ENCODE assay signal across 1 cellular context in the genomic region with DNA sequence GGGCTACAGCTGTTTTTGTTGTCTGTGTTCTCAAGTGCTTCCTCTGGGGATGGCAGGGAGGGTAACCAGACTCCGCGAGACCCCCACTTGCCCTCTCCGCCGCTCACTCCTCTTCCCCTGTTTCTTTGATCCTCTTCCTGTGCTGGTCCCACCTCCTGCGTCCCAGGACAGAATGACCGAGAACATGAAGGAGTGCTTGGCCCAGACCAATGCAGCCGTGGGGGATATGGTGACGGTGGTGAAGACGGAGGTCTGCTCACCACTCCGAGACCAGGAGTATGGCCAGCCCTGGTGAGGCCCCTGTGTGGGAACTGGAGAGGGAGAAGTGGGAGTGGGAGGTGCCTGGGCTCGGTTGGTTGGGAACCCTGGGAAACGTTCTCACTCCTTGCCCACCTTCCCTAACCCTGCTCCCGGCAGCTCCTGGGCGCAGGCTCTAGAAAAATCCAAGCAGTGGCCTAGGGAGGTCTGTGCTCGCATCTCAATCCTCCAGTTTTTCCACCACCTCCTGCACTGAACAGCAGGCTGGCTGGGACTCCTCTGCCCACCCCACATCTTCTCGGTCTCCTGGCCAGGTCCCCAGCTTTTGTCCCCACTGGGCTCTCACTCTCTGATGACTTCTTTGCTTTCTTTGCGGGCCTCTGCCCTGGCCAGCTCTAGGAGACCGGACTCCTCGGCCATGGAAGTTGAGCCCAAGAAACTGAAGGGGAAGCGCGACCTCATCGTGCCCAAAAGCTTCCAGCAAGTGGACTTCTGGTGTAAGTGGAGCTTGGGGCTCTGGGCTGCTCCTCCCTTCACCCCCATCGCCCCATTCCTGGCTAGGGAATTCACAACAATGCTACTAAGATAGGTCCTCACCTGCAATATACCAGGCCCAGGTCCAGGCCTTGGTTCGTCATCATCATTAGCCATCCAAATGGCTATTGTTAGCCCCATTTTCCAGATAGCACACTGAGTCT.
TF ChIP-seq lines count a peak whose summit lies in the region.

No MANE protein-coding gene starts in this region.

TF ChIP-seq in HCT116, 20 proteins besides CTCF, POLR2A, EP300 and RAD21:
- TF ChIP-seq, protein P1, sequence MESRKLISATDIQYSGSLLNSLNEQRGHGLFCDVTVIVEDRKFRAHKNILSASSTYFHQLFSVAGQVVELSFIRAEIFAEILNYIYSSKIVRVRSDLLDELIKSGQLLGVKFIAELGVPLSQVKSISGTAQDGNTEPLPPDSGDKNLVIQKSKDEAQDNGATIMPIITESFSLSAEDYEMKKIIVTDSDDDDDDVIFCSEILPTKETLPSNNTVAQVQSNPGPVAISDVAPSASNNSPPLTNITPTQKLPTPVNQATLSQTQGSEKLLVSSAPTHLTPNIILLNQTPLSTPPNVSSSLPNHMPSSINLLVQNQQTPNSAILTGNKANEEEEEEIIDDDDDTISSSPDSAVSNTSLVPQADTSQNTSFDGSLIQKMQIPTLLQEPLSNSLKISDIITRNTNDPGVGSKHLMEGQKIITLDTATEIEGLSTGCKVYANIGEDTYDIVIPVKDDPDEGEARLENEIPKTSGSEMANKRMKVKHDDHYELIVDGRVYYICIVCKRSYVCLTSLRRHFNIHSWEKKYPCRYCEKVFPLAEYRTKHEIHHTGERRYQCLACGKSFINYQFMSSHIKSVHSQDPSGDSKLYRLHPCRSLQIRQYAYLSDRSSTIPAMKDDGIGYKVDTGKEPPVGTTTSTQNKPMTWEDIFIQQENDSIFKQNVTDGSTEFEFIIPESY (IDR thresholded peaks at IDR 0.05; ENCODE audit: extremely low read depth, insufficient replicate concordance, low read length): no peak
- no peak for TF ChIP-seq POLR2AphosphoS5 (IDR thresholded peaks at IDR 0.05; ENCODE audit: low read depth, low read length)
- no peak for TF ChIP-seq JUND (IDR thresholded peaks at IDR 0.05)
- TF ChIP-seq ZFX (IDR thresholded peaks at IDR 0.05): no peak
- no peak for TF ChIP-seq ELF1 (IDR thresholded peaks at IDR 0.05; ENCODE audit: borderline replicate concordance, low read depth)
- TF ChIP-seq, protein P2, sequence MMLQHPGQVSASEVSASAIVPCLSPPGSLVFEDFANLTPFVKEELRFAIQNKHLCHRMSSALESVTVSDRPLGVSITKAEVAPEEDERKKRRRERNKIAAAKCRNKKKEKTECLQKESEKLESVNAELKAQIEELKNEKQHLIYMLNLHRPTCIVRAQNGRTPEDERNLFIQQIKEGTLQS (IDR thresholded peaks at IDR 0.05): no peak
- TF ChIP-seq, protein P3, sequence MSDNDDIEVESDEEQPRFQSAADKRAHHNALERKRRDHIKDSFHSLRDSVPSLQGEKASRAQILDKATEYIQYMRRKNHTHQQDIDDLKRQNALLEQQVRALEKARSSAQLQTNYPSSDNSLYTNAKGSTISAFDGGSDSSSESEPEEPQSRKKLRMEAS (IDR thresholded peaks at IDR 0.05): no peak
- TF ChIP-seq FOSL1 (IDR thresholded peaks at IDR 0.05; ENCODE audit: low read depth): no peak
- TF ChIP-seq SP1 (IDR thresholded peaks at IDR 0.05; ENCODE audit: low read depth): no peak
- TF ChIP-seq CEBPB (IDR thresholded peaks at IDR 0.05; ENCODE audit: low read depth): no peak
- no peak for TF ChIP-seq SIN3A (IDR thresholded peaks at IDR 0.05; ENCODE audit: low read depth)
- TF ChIP-seq EGR1 (IDR thresholded peaks at IDR 0.05; ENCODE audit: low read depth): no peak
- no peak for TF ChIP-seq EZH2 (IDR thresholded peaks at IDR 0.05)
- TF ChIP-seq EZH2phosphoT487 (IDR thresholded peaks at IDR 0.05; ENCODE audit: borderline replicate concordance): no peak
- TF ChIP-seq CBX3 (IDR thresholded peaks at IDR 0.05; ENCODE audit: low read depth): no peak
- TF ChIP-seq, protein P4, sequence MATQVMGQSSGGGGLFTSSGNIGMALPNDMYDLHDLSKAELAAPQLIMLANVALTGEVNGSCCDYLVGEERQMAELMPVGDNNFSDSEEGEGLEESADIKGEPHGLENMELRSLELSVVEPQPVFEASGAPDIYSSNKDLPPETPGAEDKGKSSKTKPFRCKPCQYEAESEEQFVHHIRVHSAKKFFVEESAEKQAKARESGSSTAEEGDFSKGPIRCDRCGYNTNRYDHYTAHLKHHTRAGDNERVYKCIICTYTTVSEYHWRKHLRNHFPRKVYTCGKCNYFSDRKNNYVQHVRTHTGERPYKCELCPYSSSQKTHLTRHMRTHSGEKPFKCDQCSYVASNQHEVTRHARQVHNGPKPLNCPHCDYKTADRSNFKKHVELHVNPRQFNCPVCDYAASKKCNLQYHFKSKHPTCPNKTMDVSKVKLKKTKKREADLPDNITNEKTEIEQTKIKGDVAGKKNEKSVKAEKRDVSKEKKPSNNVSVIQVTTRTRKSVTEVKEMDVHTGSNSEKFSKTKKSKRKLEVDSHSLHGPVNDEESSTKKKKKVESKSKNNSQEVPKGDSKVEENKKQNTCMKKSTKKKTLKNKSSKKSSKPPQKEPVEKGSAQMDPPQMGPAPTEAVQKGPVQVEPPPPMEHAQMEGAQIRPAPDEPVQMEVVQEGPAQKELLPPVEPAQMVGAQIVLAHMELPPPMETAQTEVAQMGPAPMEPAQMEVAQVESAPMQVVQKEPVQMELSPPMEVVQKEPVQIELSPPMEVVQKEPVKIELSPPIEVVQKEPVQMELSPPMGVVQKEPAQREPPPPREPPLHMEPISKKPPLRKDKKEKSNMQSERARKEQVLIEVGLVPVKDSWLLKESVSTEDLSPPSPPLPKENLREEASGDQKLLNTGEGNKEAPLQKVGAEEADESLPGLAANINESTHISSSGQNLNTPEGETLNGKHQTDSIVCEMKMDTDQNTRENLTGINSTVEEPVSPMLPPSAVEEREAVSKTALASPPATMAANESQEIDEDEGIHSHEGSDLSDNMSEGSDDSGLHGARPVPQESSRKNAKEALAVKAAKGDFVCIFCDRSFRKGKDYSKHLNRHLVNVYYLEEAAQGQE (IDR thresholded peaks at IDR 0.05; ENCODE audit: low read depth): no peak
- TF ChIP-seq SRF (IDR thresholded peaks at IDR 0.05; ENCODE audit: low read depth): no peak
- TF ChIP-seq TCF7L2 (IDR thresholded peaks at IDR 0.05; ENCODE audit: borderline replicate concordance, extremely low read depth, insufficient read depth, insufficient read length): no peak
